ENCODE assay signal across 8 cellular contexts in genomic region chr19:12838893-12839656, GRCh38. TPM values are rescaled to one million over a fixed set of nuclear protein-coding genes. Genes with fewer than 3 reads are reported as not detected.
A peak's percentile ranks its signal among the peaks of the same experiment; 100 is the strongest.
DNase-seq lines count a peak whose midpoint lies in the region; ATAC-seq and TF ChIP-seq lines count a peak whose summit lies in the region.

No MANE protein-coding gene starts in this region.

- H3K9ac ChIP-seq in iPS-20b (ENCODE audit: low read depth, low read length), result peak overlapping the region; percentile 55; the same call in 1 of the 2 replicates

- POLR2A ChIA-PET in activated CD4-positive, alpha-beta memory T cell treated with anti-CD3 and anti-CD28 coated beads for 36 hours (lab: Charles Lee), result no interaction called here
- POLR2A ChIA-PET in GM10248 (lab: Yijun Ruan, JAX), result no interaction called here

- peaks cover 38% of the 10 kb centered on the region for H3K4me1 Mint-ChIP-seq in activated CD4-positive, alpha-beta memory T cell treated with anti-CD3 and anti-CD28 coated beads for 36 hours (ENCODE audit: low read depth)

- no peak for ATAC-seq in HG03095 (IDR thresholded peaks at IDR 0.05; ENCODE audit: unreplicated experiment)

- intact Hi-C loops in activated CD4-positive, alpha-beta memory T cell treated with anti-CD3 and anti-CD28 coated beads for 36 hours (cut with micrococcal nuclease), result loop anchor here (5.0 kb wide), 2 partner anchors 37 to 62 kb away; partner anchors contain the start of genes HOOK2, PRDX2 and THSD8

- H3K4me1 ChIP-seq in HAP-1 (peaks cover 15% of the 10 kb centered on the region), iPS-20b (ENCODE audit: insufficient read depth, low read length) (peaks cover 9% of the 10 kb centered on the region)

- H3K36me3 Mint-ChIP-seq in activated CD4-positive, alpha-beta memory T cell treated with anti-CD3 and anti-CD28 coated beads for 36 hours, result no peaks in the 10 kb centered on the region

- CTCF ChIA-PET in activated CD4-positive, alpha-beta memory T cell treated with anti-CD3 and anti-CD28 coated beads for 36 hours (lab: Charles Lee), result interaction anchor here (0.7 to 1.6 kb wide), 5 partner anchors 9 to 97 kb away, joined by 3 to 6 read pairs (median 4); no protein-coding TSS in a partner anchor
- CTCF ChIA-PET in GM10248 (lab: Yijun Ruan, JAX), result interaction anchor here (0.6 to 1.3 kb wide), 6 partner anchors 9 to 81 kb away, joined by 3 to 7 read pairs (median 4); no protein-coding TSS in a partner anchor

- no peak for TF ChIP-seq CTCF in C4-2B (conservative IDR thresholded peaks at IDR 0.05)
- no peak for TF ChIP-seq CTCF in GM13976 (IDR thresholded peaks at IDR 0.05; ENCODE audit: borderline replicate concordance, control extremely low read depth, extremely low read depth, insufficient read depth, missing control alignments)
- no peak for TF ChIP-seq CTCF in GM10248 (IDR thresholded peaks at IDR 0.05; ENCODE audit: control extremely low read depth, extremely low read depth, low read depth, missing control alignments)

- H3K9me3 ChIP-seq in HAP-1 (no peaks in the 10 kb centered on the region), iPS-20b (ENCODE audit: insufficient read depth, low read depth, low read length) (no peaks in the 10 kb centered on the region)

- H3K27ac ChIP-seq in C4-2B, result peak overlapping the region; percentile 10
- H3K27ac ChIP-seq in iPS-20b (ENCODE audit: low read length), result no peak overlapping the region

- in situ Hi-C loops in HAP-1 (cut with MboI; ENCODE audit: low sequenced_read_pairs), result no loop called here
- in situ Hi-C loops in GM13976 (cut with MboI; ENCODE audit: low sequenced_read_pairs, unreplicated experiment), result no loop called here

- no peak overlapping the region for H3K4me3 Mint-ChIP-seq in activated CD4-positive, alpha-beta memory T cell treated with anti-CD3 and anti-CD28 coated beads for 36 hours

- H3K27me3 ChIP-seq in HAP-1 (ENCODE audit: low read depth) (no peaks in the 10 kb centered on the region), iPS-20b (ENCODE audit: insufficient read depth, low read length) (peaks cover 50% of the 10 kb centered on the region)

- H3K36me3 ChIP-seq in HAP-1 (replicated peaks) (peaks cover 18% of the 10 kb centered on the region; the same call in 1 of the 2 replicates), iPS-20b (ENCODE audit: insufficient read depth, low read depth, low read length) (no peaks in the 10 kb centered on the region)

- peak in 1 of 2 experiments; percentile 29 for DNase-seq in HAP-1 (ENCODE audit: low spot score in 2 of 2)
- DNase-seq in activated CD4-positive, alpha-beta memory T cell treated with anti-CD3 and anti-CD28 coated beads for 36 hours, result peak; percentile 44
- DNase-seq in DMS114 treated with DMSO at 0.1 percent for 48 hours (lab: John Stamatoyannopoulos, UW; ENCODE audit: unreplicated experiment), result no peak
- DNase-seq in GM13976 (ENCODE audit: low spot score), result no peak
- no peak for DNase-seq in GM10248 (ENCODE audit: extremely low spot score)

- H3K27ac Mint-ChIP-seq in activated CD4-positive, alpha-beta memory T cell treated with anti-CD3 and anti-CD28 coated beads for 36 hours, result no peak overlapping the region

- H3K27me3 Mint-ChIP-seq in activated CD4-positive, alpha-beta memory T cell treated with anti-CD3 and anti-CD28 coated beads for 36 hours, result peaks cover 70% of the 10 kb centered on the region

- H3K9me3 Mint-ChIP-seq in activated CD4-positive, alpha-beta memory T cell treated with anti-CD3 and anti-CD28 coated beads for 36 hours, result no peaks in the 10 kb centered on the region

- H3K4me3 ChIP-seq in HAP-1 (peak overlapping the region; percentile 76), iPS-20b (ENCODE audit: low read length) (peak overlapping the region; percentile 69)

RNA-seq across cellular contexts. Expression of gene MAST1, which starts 0.8 kb away (rescaled TPM):
- 1 to 10 TPM; 1.7 to 2.3 TPM for total RNA-seq in activated CD4-positive, alpha-beta memory T cell treated with anti-CD3 and anti-CD28 coated beads for 36 hours

RNA-seq across cellular contexts. Expression of gene RTBDN, which starts 4.7 kb away (rescaled TPM):
- total RNA-seq in activated CD4-positive, alpha-beta memory T cell treated with anti-CD3 and anti-CD28 coated beads for 36 hours, result not detected

RNA-seq across cellular contexts. Expression of gene RNASEH2A, which starts 32.7 kb away (rescaled TPM):
- total RNA-seq in activated CD4-positive, alpha-beta memory T cell treated with anti-CD3 and anti-CD28 coated beads for 36 hours, result 10 to 100 TPM; 61.9 to 66.8 TPM

RNA-seq across cellular contexts. Expression of gene THSD8, which starts 37.2 kb away (rescaled TPM):
- 10 to 100 TPM; 42.4 to 44.6 TPM for total RNA-seq in activated CD4-positive, alpha-beta memory T cell treated with anti-CD3 and anti-CD28 coated beads for 36 hours

RNA-seq across cellular contexts. Expression of gene PRDX2, which starts 37.5 kb away (rescaled TPM):
- 100 to 1,000 TPM; 253 to 258 TPM for total RNA-seq in activated CD4-positive, alpha-beta memory T cell treated with anti-CD3 and anti-CD28 coated beads for 36 hours
